Comparison of ENCODE assay signal across 36 cellular contexts in the genomic region with DNA sequence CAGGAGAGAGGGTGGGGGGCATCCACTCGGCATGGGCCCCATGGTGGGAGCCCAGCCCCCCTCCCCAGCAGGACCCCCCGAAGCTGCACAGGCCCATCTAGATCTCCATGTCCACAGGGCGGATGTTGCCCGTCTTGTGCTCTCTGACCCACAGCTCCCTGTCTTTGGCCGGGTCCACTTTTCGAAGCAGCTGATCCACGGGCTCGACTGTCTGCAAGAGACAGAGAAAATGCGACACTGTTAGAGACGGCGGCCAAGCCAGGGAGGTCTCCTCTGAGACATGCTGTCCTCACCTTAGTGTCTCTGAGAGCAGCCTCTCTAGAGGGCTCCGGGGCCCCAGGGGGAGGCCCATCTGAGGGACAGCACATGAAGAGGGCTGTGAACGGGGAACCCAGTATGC. TPM values are rescaled to one million over a fixed set of nuclear protein-coding genes. Genes with fewer than 3 reads are reported as not detected.
DNase-seq lines count a peak whose midpoint lies in the region; ATAC-seq and TF ChIP-seq lines count a peak whose summit lies in the region.
"Had no signal": no experiment of that assay in that cellular context is flagged by ENCODE, and none has a peak within 500 bp of the region (broad histone marks: within the 10 kb centered on the region; RNA-seq: fewer than 3 reads in every experiment).

No MANE protein-coding gene starts in this region.

- no peaks in the 10 kb centered on the region for H3K9me3 ChIP-seq in left ventricle myocardium inferior (replicated peaks)
- H3K9me3 ChIP-seq in WERI-Rb-1 (ENCODE audit: severe bottlenecking) = no peaks in the 10 kb centered on the region
- H3K9me3 ChIP-seq: A549; BE2C; BLaER1; BLaER1 treated with 17β-estradiol and CSF1 and Interleukin-3, amounts not matched to agents 10 nM and 100 nM; Caco-2 had no signal

- H3K27ac Mint-ChIP-seq in stimulated activated memory B cell treated with anti-CD40 and anti-IgM and Interleukin-4, amounts not matched to agents 10 μg/mL and 1 μg/mL and 100 μg/mL, for 72 hours = no peak overlapping the region
- H3K27ac Mint-ChIP-seq: B cell; CD4-positive, alpha-beta memory T cell; CD4-positive, alpha-beta T cell; CD4-positive, CD25-positive, alpha-beta regulatory T cell; CD8-positive, alpha-beta memory T cell; CD8-positive, alpha-beta T cell had no signal

- H3K4me1 Mint-ChIP-seq in stimulated activated memory B cell treated with anti-CD40 and anti-IgM and Interleukin-4, amounts not matched to agents 10 μg/mL and 1 μg/mL and 100 μg/mL, for 72 hours = no peaks in the 10 kb centered on the region
- H3K4me1 Mint-ChIP-seq: B cell; CD14-positive monocyte; CD4-positive, alpha-beta memory T cell; CD4-positive, CD25-positive, alpha-beta regulatory T cell; CD8-positive, alpha-beta memory T cell had no signal

- intact Hi-C loops in left ventricle myocardium inferior (cut with micrococcal nuclease) (no loop called here), Right ventricle myocardium inferior (cut with DNase I) (no loop called here)

- no peak overlapping the region for H3K4me3 Mint-ChIP-seq in stimulated activated memory B cell treated with anti-CD40 and anti-IgM and Interleukin-4, amounts not matched to agents 10 μg/mL and 1 μg/mL and 100 μg/mL, for 72 hours
- H3K4me3 Mint-ChIP-seq: B cell; CD14-positive monocyte; CD4-positive, alpha-beta memory T cell; CD4-positive, alpha-beta T cell; CD4-positive, CD25-positive, alpha-beta regulatory T cell; CD8-positive, alpha-beta memory T cell; CD8-positive, alpha-beta T cell had no signal

- H3K36me3 ChIP-seq in left ventricle myocardium inferior = peaks cover 60% of the 10 kb centered on the region
- H3K36me3 ChIP-seq in WERI-Rb-1 = no peaks in the 10 kb centered on the region
- H3K36me3 ChIP-seq: BE2C had no signal

- ATAC-seq in Right ventricle myocardium inferior (no peak), GM18517 (IDR thresholded peaks at IDR 0.05; ENCODE audit: unreplicated experiment) (no peak)
- ATAC-seq in stimulated activated memory B cell treated with anti-CD40 and anti-IgM and Interleukin-4, amounts not matched to agents 10 μg/mL and 1 μg/mL and 100 μg/mL, for 72 hours = peak; percentile 5
- ATAC-seq: CD8-positive, alpha-beta T cell had no signal

- no peaks in the 10 kb centered on the region for H3K4me1 ChIP-seq in left ventricle myocardium inferior
- H3K4me1 ChIP-seq: A549, BE2C, Caco-2 had no signal

- no peaks in the 10 kb centered on the region for H3K36me3 Mint-ChIP-seq in stimulated activated memory B cell treated with anti-CD40 and anti-IgM and Interleukin-4, amounts not matched to agents 10 μg/mL and 1 μg/mL and 100 μg/mL, for 72 hours
- H3K36me3 Mint-ChIP-seq: CD4-positive, alpha-beta memory T cell; CD4-positive, CD25-positive, alpha-beta regulatory T cell; CD8-positive, alpha-beta T cell had no signal

- no peaks in the 10 kb centered on the region for H3K9me3 Mint-ChIP-seq in stimulated activated memory B cell treated with anti-CD40 and anti-IgM and Interleukin-4, amounts not matched to agents 10 μg/mL and 1 μg/mL and 100 μg/mL, for 72 hours
- H3K9me3 Mint-ChIP-seq: CD4-positive, alpha-beta T cell; CD8-positive, alpha-beta memory T cell; CD8-positive, alpha-beta T cell had no signal

- DNase-seq in left ventricle myocardium inferior (peak; percentile 10), Right ventricle myocardium inferior (ENCODE audit: missing footprints) (no peak), WERI-Rb-1 (no peak), LoVo (ENCODE audit: low spot score) (no peak)
- DNase-seq: 8988T; ACHN; AML-193; BE2C; C1 segment of cervical spinal cord; Caco-2; Calu3; CD4-positive, alpha-beta memory T cell; CD4-positive, alpha-beta T cell; CD4-positive, CD25-positive, alpha-beta regulatory T cell; CD8-positive, alpha-beta memory T cell; CD8-positive, alpha-beta T cell; COR-L47; DMS 273 treated with DMSO at 0.1 percent for 48 hours; DMS153; DMS53; DMS79; DMS79 treated with DMSO at 0.1 percent for 48 hours; DND-41; EL had no signal

- H3K27me3 Mint-ChIP-seq in stimulated activated memory B cell treated with anti-CD40 and anti-IgM and Interleukin-4, amounts not matched to agents 10 μg/mL and 1 μg/mL and 100 μg/mL, for 72 hours = no peaks in the 10 kb centered on the region
- H3K27me3 Mint-ChIP-seq: B cell; CD4-positive, alpha-beta memory T cell; CD4-positive, alpha-beta T cell; CD4-positive, CD25-positive, alpha-beta regulatory T cell; CD8-positive, alpha-beta memory T cell had no signal

- TF ChIP-seq CTCF in left ventricle myocardium inferior (IDR thresholded peaks at IDR 0.05; ENCODE audit: borderline replicate concordance) (no peak), WERI-Rb-1 (IDR thresholded peaks at IDR 0.05; ENCODE audit: low read depth, low read length) (no peak)

- H3K27me3 ChIP-seq in left ventricle myocardium inferior (ENCODE audit: low read depth) = no peaks in the 10 kb centered on the region
- no peaks in the 10 kb centered on the region for H3K27me3 ChIP-seq in WERI-Rb-1 (ENCODE audit: insufficient read depth, low read depth, severe bottlenecking)
- H3K27me3 ChIP-seq: BE2C; BLaER1; BLaER1 treated with 17β-estradiol and CSF1 and Interleukin-3, amounts not matched to agents 10 nM and 100 nM had no signal

- H3K27ac ChIP-seq in left ventricle myocardium inferior (replicated peaks) (no peak overlapping the region), WERI-Rb-1 (peak overlapping the region; percentile 100)
- H3K27ac ChIP-seq: 22Rv1; BLaER1; BLaER1 treated with 17β-estradiol and CSF1 and Interleukin-3, amounts not matched to agents 10 nM and 100 nM; C4-2B had no signal

- H3K4me3 ChIP-seq in left ventricle myocardium inferior = no peak overlapping the region
- no peak overlapping the region for H3K4me3 ChIP-seq in WERI-Rb-1 (ENCODE audit: low read depth, low read length)
- H3K4me3 ChIP-seq: A549; BLaER1; BLaER1 treated with 17β-estradiol and CSF1 and Interleukin-3, amounts not matched to agents 10 nM and 100 nM had no signal

RNA-seq across cellular contexts. Expression of gene RCVRN, which starts 12.1 kb away (rescaled TPM):
- total RNA-seq in left ventricle myocardium inferior (0.47 TPM), Right ventricle myocardium inferior (not detected)
- total RNA-seq: A172; A673; B cell; Caco-2; Calu3; CD4-positive, alpha-beta memory T cell; CD4-positive, alpha-beta T cell; CD4-positive, CD25-positive, alpha-beta regulatory T cell; CD8-positive, alpha-beta memory T cell; Daoy had no signal
